In the genomic region with DNA sequence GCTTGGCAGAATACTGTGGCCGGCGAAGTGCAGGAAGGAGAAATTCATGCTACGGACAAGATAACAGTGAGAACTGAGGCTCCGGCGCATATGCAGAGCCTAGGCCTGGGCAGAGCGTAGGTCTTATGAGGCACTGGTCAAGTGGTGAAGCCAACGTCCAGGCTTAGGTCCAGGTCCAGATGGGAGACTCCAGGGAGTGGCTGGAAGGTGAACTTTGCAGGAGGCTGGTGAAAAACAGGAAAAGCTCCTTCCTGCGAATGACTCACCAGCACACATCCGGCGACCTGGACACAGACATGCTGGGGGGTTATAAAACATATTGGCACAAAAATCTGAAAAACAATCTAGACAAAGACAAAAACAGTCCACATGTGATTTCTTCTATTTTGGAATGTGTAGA, we compare ENCODE assay signal across 18 cellular contexts. TPM values are rescaled to one million over a fixed set of nuclear protein-coding genes. Genes with fewer than 3 reads are reported as not detected.
DNase-seq lines count a peak whose midpoint lies in the region; ATAC-seq and TF ChIP-seq lines count a peak whose summit lies in the region.
"Had no signal": no experiment of that assay in that cellular context is flagged by ENCODE, and none has a peak within 500 bp of the region (broad histone marks: within the 10 kb centered on the region; RNA-seq: fewer than 3 reads in every experiment).

No MANE protein-coding gene starts in this region.

- H3K4me3 ChIP-seq in left ventricle myocardium inferior: no peak overlapping the region
- H3K4me3 ChIP-seq in mammary epithelial cell (replicated peaks in 1 of 3; ENCODE audit: insufficient read depth in 1 of 3, low read depth in 2 of 3, low read length in 3 of 3): no peak overlapping the region
- H3K4me3 ChIP-seq in osteoblast (ENCODE audit: insufficient read depth, low read length): no peak overlapping the region
- H3K4me3 ChIP-seq: pancreas had no signal

- BruUV-seq in mammary epithelial cell (replicated peaks; lab: Mats Ljungman, UMichigan): no TSS peak

- CTCF ChIA-PET in mammary epithelial cell (lab: Charles Lee; ENCODE audit: low non-redundant PET): no interaction called here

- dilution Hi-C loops in mammary epithelial cell (cut with HindIII; ENCODE audit: low sequenced_read_pairs): no loop called here

- H3K9ac ChIP-seq in mammary epithelial cell (ENCODE audit: insufficient read depth, low read length): no peak overlapping the region

- TF ChIP-seq CTCF in left ventricle myocardium inferior (IDR thresholded peaks at IDR 0.05; ENCODE audit: borderline replicate concordance) (no peak), mammary epithelial cell (conservative IDR thresholded peaks at IDR 0.05 in 1 of 2, IDR thresholded peaks at IDR 0.05 in 1 of 2; ENCODE audit: extremely low read depth in 1 of 2, insufficient read depth in 1 of 2, low read depth in 1 of 2, low read length in 2 of 2) (no peak), osteoblast (IDR thresholded peaks at IDR 0.05; ENCODE audit: extremely low read depth, low read depth, low read length) (no peak)

- H3K27ac ChIP-seq in left ventricle myocardium inferior (replicated peaks) (peak overlapping the region; percentile 54), mammary epithelial cell (ENCODE audit: insufficient read depth, low read depth, low read length) (no peak overlapping the region), osteoblast (ENCODE audit: low read depth, low read length) (no peak overlapping the region)
- H3K27ac ChIP-seq: pancreas had no signal

- H3K9me3 ChIP-seq in left ventricle myocardium inferior (replicated peaks): peaks cover 13% of the 10 kb centered on the region
- no peaks in the 10 kb centered on the region for H3K9me3 ChIP-seq in mammary epithelial cell (replicated peaks; ENCODE audit: insufficient read depth, low read length)
- H3K9me3 ChIP-seq in osteoblast (ENCODE audit: low read depth, low read length): no peaks in the 10 kb centered on the region
- H3K9me3 ChIP-seq: pancreas had no signal

- no peaks in the 10 kb centered on the region for H3K36me3 ChIP-seq in left ventricle myocardium inferior
- no peaks in the 10 kb centered on the region for H3K36me3 ChIP-seq in mammary epithelial cell (ENCODE audit: insufficient read depth, low read length)
- no peaks in the 10 kb centered on the region for H3K36me3 ChIP-seq in osteoblast (ENCODE audit: insufficient read depth, low read length)
- H3K36me3 ChIP-seq: pancreas had no signal

- H3K4me2 ChIP-seq in mammary epithelial cell (ENCODE audit: insufficient read depth, low read depth, low read length): no peak overlapping the region
- no peak overlapping the region for H3K4me2 ChIP-seq in osteoblast (ENCODE audit: insufficient read depth, low read length)

- H2AFZ ChIP-seq in mammary epithelial cell (ENCODE audit: low read depth, low read length) (peak overlapping the region; percentile 10), osteoblast (ENCODE audit: low read length) (no peak overlapping the region)

- H3K27me3 ChIP-seq in left ventricle myocardium inferior (ENCODE audit: low read depth) (peaks cover 11% of the 10 kb centered on the region), mammary epithelial cell (ENCODE audit: insufficient read depth, low read length) (no peaks in the 10 kb centered on the region), osteoblast (ENCODE audit: insufficient read depth, low read length) (no peaks in the 10 kb centered on the region)
- H3K27me3 ChIP-seq: pancreas had no signal

- DNase-seq in left ventricle myocardium inferior (no peak), cardiac septum (ENCODE audit: low spot score) (no peak), mammary epithelial cell (no peak), left colon (no peak), midbrain (lab: John Stamatoyannopoulos, UW) (no peak), osteoblast (ENCODE audit: insufficient read length, low spot score, missing footprints) (no peak), putamen (ENCODE audit: low spot score) (no peak)
- DNase-seq: ACHN; activated CD4-positive, alpha-beta T cell treated with anti-CD3 and anti-CD28 coated beads for 1 hour; activated CD8-positive, alpha-beta memory T cell treated with anti-CD3 and anti-CD28 coated beads, Interleukin-2, amount 50 U/mL, for 4 hours; CD8-positive, alpha-beta T cell; effector memory CD4-positive, alpha-beta T cell; GDM1; NCI-H2081; NCI-H774; pancreas had no signal

- WGBS in mammary epithelial cell (ENCODE audit: low coverage, missing lambda C conversion rate): 77% methylated on average over 10 of the region's 10 CpGs

- H3K4me1 ChIP-seq in left ventricle myocardium inferior: no peaks in the 10 kb centered on the region
- H3K4me1 ChIP-seq in mammary epithelial cell (ENCODE audit: insufficient read depth, low read length): peaks cover 8% of the 10 kb centered on the region
- H3K4me1 ChIP-seq in osteoblast (ENCODE audit: insufficient read depth, low read length): no peaks in the 10 kb centered on the region

- intact Hi-C loops in left ventricle myocardium inferior (cut with micrococcal nuclease) (no loop called here), cardiac septum (cut with DNase I) (no loop called here), mammary epithelial cell (cut with micrococcal nuclease) (no loop called here), left colon (cut with DNase I, micrococcal nuclease) (no loop called here)

- in situ Hi-C loops in mammary epithelial cell (cut with MboI; ENCODE audit: low sequenced_read_pairs in 2 of 2): no loop called here

- H3K79me2 ChIP-seq in mammary epithelial cell (ENCODE audit: insufficient read depth, low read length): no peaks in the 10 kb centered on the region
- no peaks in the 10 kb centered on the region for H3K79me2 ChIP-seq in osteoblast (ENCODE audit: insufficient read depth, low read length)

- ATAC-seq in left colon: peak; percentile 25
- ATAC-seq in HG03521 (IDR thresholded peaks at IDR 0.05; ENCODE audit: unreplicated experiment): no peak
- ATAC-seq: CD8-positive, alpha-beta T cell had no signal

- no peaks in the 10 kb centered on the region for H4K20me1 ChIP-seq in mammary epithelial cell (ENCODE audit: insufficient read depth, low read length)
- no peaks in the 10 kb centered on the region for H4K20me1 ChIP-seq in osteoblast (ENCODE audit: insufficient read depth, low read length)

RNA-seq across cellular contexts. Expression of a gene that starts 15.4 kb away (rescaled TPM):
- total RNA-seq in left ventricle myocardium inferior (0.41 TPM), cardiac septum (0.38 TPM), mammary epithelial cell (10 to 100 TPM; 22.7 to 39.8 TPM), left colon (10 to 100 TPM in 1 of 2 donors, 1 to 10 TPM in 1; 7.6 to 11.6 TPM), osteoblast (not detected in 2 replicates)
- 12.1 TPM for polyA plus RNA-seq in mammary epithelial cell
- polyA minus RNA-seq in mammary epithelial cell: 5.4 TPM
- total RNA-seq: CD8-positive, alpha-beta T cell; T-helper 1 cell treated with Interleukin-12 subunit alpha and Interleukin-12 subunit beta and Interleukin-4 antibody, amounts not matched to agents 30 ng/mL and 1 ng/mL, for 36 hours had no signal
